ENCODE assay signal across 8 cellular contexts in genomic region chr1:177209357-177209756, GRCh38.
DNase-seq lines count a peak whose midpoint lies in the region; ATAC-seq lines count a peak whose summit lies in the region.

No MANE protein-coding gene starts in this region.

- DNase-seq in DMS53 treated with DMSO at 0.1 percent for 48 hours (lab: John Stamatoyannopoulos, UW; ENCODE audit: unreplicated experiment) (peak; percentile 97), NCI-H510A (lab: John Stamatoyannopoulos, UW) (peak; percentile 83), epidermal melanocyte (ENCODE audit: insufficient read length, low spot score) (peak; percentile 83), non-pigmented ciliary epithelial cell (ENCODE audit: low read depth) (peak; percentile 98), activated T-cell treated with anti-CD3 and anti-CD28 coated beads for 4 hours (no peak), iPS-NIHi7 (ENCODE audit: extremely low spot score) (no peak)
- DNase-seq in stimulated activated CD8-positive, alpha-beta memory T cell treated with anti-CD3 and anti-CD28 coated beads, Interleukin-4, amount 100 ng/mL, for 48 hours = no peak

- no peak for ATAC-seq in HG03354 (IDR thresholded peaks at IDR 0.05; ENCODE audit: poor library complexity, severe bottlenecking, unreplicated experiment)

Comparison
In these comparisons a context has a peak if more than half of its experiments do, and no peak if none do; other contexts are left out.
1. DNase-seq: peak in DMS53 treated with DMSO at 0.1 percent for 48 hours (single experiment), NCI-H510A (single experiment), epidermal melanocyte (single experiment) and non-pigmented ciliary epithelial cell (single experiment); none in stimulated activated CD8-positive, alpha-beta memory T cell treated with anti-CD3 and anti-CD28 coated beads, Interleukin-4, amount 100 ng/mL, for 48 hours (single experiment), activated T-cell treated with anti-CD3 and anti-CD28 coated beads for 4 hours (single experiment) and iPS-NIHi7 (single experiment).